In the genomic region with DNA sequence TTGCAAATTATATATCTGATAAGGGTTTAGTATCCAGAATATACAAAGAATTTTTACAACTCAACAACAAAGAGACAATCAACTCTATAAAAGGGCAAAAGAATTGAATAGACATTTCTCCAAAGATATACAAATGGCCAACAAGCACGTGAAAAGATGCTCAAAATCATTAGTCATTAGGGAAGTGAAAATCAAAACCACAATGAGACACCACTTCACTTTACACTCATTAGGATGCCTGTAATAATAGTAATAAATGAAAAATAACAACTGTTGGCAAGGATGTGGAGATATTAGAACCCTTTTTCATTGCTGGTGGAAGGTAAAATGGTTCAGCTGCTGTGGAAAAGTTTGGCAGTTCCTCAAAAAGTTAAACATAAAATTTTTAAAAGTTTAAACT, we compare ENCODE assay signal across 14 cellular contexts. TPM values are rescaled to one million over a fixed set of nuclear protein-coding genes. Genes with fewer than 3 reads are reported as not detected.
DNase-seq lines count a peak whose midpoint lies in the region; ATAC-seq and FAIRE-seq lines count a peak whose summit lies in the region.
"Had no signal": no experiment of that assay in that cellular context is flagged by ENCODE, and none has a peak within 500 bp of the region (broad histone marks: within the 10 kb centered on the region; RNA-seq: fewer than 3 reads in every experiment).

No MANE protein-coding gene starts in this region.

- peaks cover 6 to 7% of the 10 kb centered on the region in 2 donors for H3K4me1 Mint-ChIP-seq in stimulated activated naive B cell treated with anti-CD40 and anti-IgM and Interleukin-4, amounts not matched to agents 10 μg/mL and 1 μg/mL and 100 μg/mL, for 72 hours

- peaks cover 14 to 20% of the 10 kb centered on the region in 2 donors for H3K27me3 Mint-ChIP-seq in stimulated activated naive B cell treated with anti-CD40 and anti-IgM and Interleukin-4, amounts not matched to agents 10 μg/mL and 1 μg/mL and 100 μg/mL, for 72 hours

- no peak overlapping the region for H3K27ac Mint-ChIP-seq in stimulated activated naive B cell treated with anti-CD40 and anti-IgM and Interleukin-4, amounts not matched to agents 10 μg/mL and 1 μg/mL and 100 μg/mL, for 72 hours
- H3K27ac Mint-ChIP-seq: effector memory CD8-positive, alpha-beta T cell had no signal

- no peak for FAIRE-seq in RCC 7860 (lab: Jason Lieb, UNC)

- intact Hi-C loops in left cardiac atrium (cut with DNase I): no loop called here

- ATAC-seq in HG02642 (IDR thresholded peaks at IDR 0.05; ENCODE audit: poor library complexity, unreplicated experiment) (peak; percentile 79), HG03457 (IDR thresholded peaks at IDR 0.05; ENCODE audit: unreplicated experiment) (peak; percentile 80), left cardiac atrium (no peak)
- peak; percentile 83 to 89 for ATAC-seq in stimulated activated naive B cell treated with anti-CD40 and anti-IgM and Interleukin-4, amounts not matched to agents 10 μg/mL and 1 μg/mL and 100 μg/mL, for 72 hours (replicated peaks)
- ATAC-seq: effector memory CD8-positive, alpha-beta T cell had no signal

- no peak overlapping the region for H3K4me3 Mint-ChIP-seq in stimulated activated naive B cell treated with anti-CD40 and anti-IgM and Interleukin-4, amounts not matched to agents 10 μg/mL and 1 μg/mL and 100 μg/mL, for 72 hours
- H3K4me3 Mint-ChIP-seq: effector memory CD8-positive, alpha-beta T cell had no signal

- no peaks in the 10 kb centered on the region for H3K9me3 Mint-ChIP-seq in stimulated activated naive B cell treated with anti-CD40 and anti-IgM and Interleukin-4, amounts not matched to agents 10 μg/mL and 1 μg/mL and 100 μg/mL, for 72 hours
- H3K9me3 Mint-ChIP-seq: effector memory CD8-positive, alpha-beta T cell had no signal

- H3K36me3 Mint-ChIP-seq in stimulated activated naive B cell treated with anti-CD40 and anti-IgM and Interleukin-4, amounts not matched to agents 10 μg/mL and 1 μg/mL and 100 μg/mL, for 72 hours: no peaks in the 10 kb centered on the region

- DNase-seq in NOMO-1 treated with DMSO at 0.1 percent for 48 hours (lab: John Stamatoyannopoulos, UW; ENCODE audit: unreplicated experiment) (peak; percentile 48), NOMO-1 treated with dmso at 0.1 percent for 144 hours (lab: John Stamatoyannopoulos, UW; ENCODE audit: unreplicated experiment) (no peak), RCC 7860 (ENCODE audit: low spot score) (no peak), left cardiac atrium (no peak)
- no peak for DNase-seq in stimulated activated naive B cell treated with anti-CD40 and anti-IgM and Interleukin-4, amounts not matched to agents 10 μg/mL and 1 μg/mL and 100 μg/mL, for 72 hours
- DNase-seq in activated CD8-positive, alpha-beta memory T cell treated with anti-CD3 and anti-CD28 coated beads, Interleukin-2, amount 50 U/mL, for 4 hours: no peak
- DNase-seq: 8988T; adrenal gland; DMS153; effector memory CD8-positive, alpha-beta T cell; KG1; NCI-H526 had no signal

RNA-seq across cellular contexts. Expression of a gene that starts 7.0 kb away (rescaled TPM):
- total RNA-seq in left cardiac atrium: 100 to 1,000 TPM in 1 of 2 donors, 10 to 100 TPM in 1; 53.3 to 105 TPM

Comparison
In these comparisons a context has a peak if more than half of its experiments do, and no peak if none do; other contexts are left out.
1. ATAC-seq: peak in HG02642 (single experiment), HG03457 (single experiment) and stimulated activated naive B cell treated with anti-CD40 and anti-IgM and Interleukin-4, amounts not matched to agents 10 μg/mL and 1 μg/mL and 100 μg/mL, for 72 hours (2 of 2); none in left cardiac atrium (0 of 2).